ENCODE assay signal across 14 cellular contexts in genomic region chr10:121710207-121710606, GRCh38.
DNase-seq lines count a peak whose midpoint lies in the region; ATAC-seq and TF ChIP-seq lines count a peak whose summit lies in the region.
"Had no signal": no experiment of that assay in that cellular context is flagged by ENCODE, and none has a peak within 500 bp of the region (broad histone marks: within the 10 kb centered on the region; RNA-seq: fewer than 3 reads in every experiment).

No MANE protein-coding gene starts in this region.

- H3K27me3 Mint-ChIP-seq in GM23338 (ENCODE audit: insufficient read depth, low read depth, poor library complexity), result peaks cover 6% of the 10 kb centered on the region

- peak overlapping the region; percentile 43 for H2AFZ ChIP-seq in GM23338
- H2AFZ ChIP-seq in neural cell (ENCODE audit: low read depth, low read length), result peak overlapping the region; percentile 17

- H3K36me3 ChIP-seq in GM23338 (ENCODE audit: insufficient read depth) (no peaks in the 10 kb centered on the region), gastroesophageal sphincter (no peaks in the 10 kb centered on the region), neural cell (ENCODE audit: insufficient read depth, low read length) (no peaks in the 10 kb centered on the region)
- H3K36me3 ChIP-seq: left lung had no signal

- no peak for TF ChIP-seq RAD21 in neural cell (conservative IDR thresholded peaks at IDR 0.05)

- TF ChIP-seq CTCF in GM23338 (conservative IDR thresholded peaks at IDR 0.05; ENCODE audit: low read depth in 2 of 2), result no peak
- no peak for TF ChIP-seq CTCF in gastroesophageal sphincter (IDR thresholded peaks at IDR 0.05)
- TF ChIP-seq CTCF in neural cell (IDR thresholded peaks at IDR 0.05; ENCODE audit: poor library complexity, severe bottlenecking), result no peak

- peaks cover 0 to 6% (median 0%) of the 10 kb centered on the region in 3 donors for H3K9me3 ChIP-seq in gastroesophageal sphincter
- no peaks in the 10 kb centered on the region for H3K9me3 ChIP-seq in neural cell (ENCODE audit: low read length)
- H3K9me3 ChIP-seq: left lung had no signal

- no peaks in the 10 kb centered on the region for H3F3A ChIP-seq in GM23338 (replicated peaks; ENCODE audit: low read depth)
- H3F3A ChIP-seq in neural cell (ENCODE audit: insufficient read depth, low read length, poor library complexity, severe bottlenecking), result no peaks in the 10 kb centered on the region

- no peaks in the 10 kb centered on the region for H4K20me1 ChIP-seq in GM23338 (replicated peaks; ENCODE audit: insufficient read depth)
- H4K20me1 ChIP-seq in neural cell (ENCODE audit: insufficient read depth), result no peaks in the 10 kb centered on the region

- H3K9me2 ChIP-seq in GM23338 (ENCODE audit: insufficient read depth) (no peaks in the 10 kb centered on the region), neural cell (ENCODE audit: insufficient read depth, low read length) (no peaks in the 10 kb centered on the region)

- H3K9ac ChIP-seq in neural cell (ENCODE audit: low read length), result no peak overlapping the region
- H3K9ac ChIP-seq: KMS-11 had no signal

- no peak for TF ChIP-seq EP300 in gastroesophageal sphincter (IDR thresholded peaks at IDR 0.05)
- TF ChIP-seq EP300 in neural cell (conservative IDR thresholded peaks at IDR 0.05; ENCODE audit: poor library complexity, severe bottlenecking), result no peak

- no peaks in the 10 kb centered on the region; the same call in 2 of the 3 replicates for H3K36me3 Mint-ChIP-seq in GM23338 (ENCODE audit: low read depth)

- H3K4me3 ChIP-seq in GM23338 (no peak overlapping the region), gastroesophageal sphincter (no peak overlapping the region), neural cell (ENCODE audit: low read length) (peak overlapping the region; percentile 39)
- H3K4me3 ChIP-seq: left lung had no signal

- peak overlapping the region; percentile 68; the same call in 1 of the 2 replicates for H3K27ac Mint-ChIP-seq in GM23338
- H3K27ac Mint-ChIP-seq: activated T-helper 17 cell treated with anti-CD3 and anti-CD28 coated beads, Interleukin-2, amount 50 U/mL, for 72 hours had no signal

- H3K27ac ChIP-seq in GM23338 (ENCODE audit: low read depth) (no peak overlapping the region), gastroesophageal sphincter (no peak overlapping the region), neural cell (ENCODE audit: low read length) (no peak overlapping the region)
- H3K27ac ChIP-seq: KMS-11, left lung had no signal

- H3K4me1 ChIP-seq in GM23338 (ENCODE audit: insufficient read depth) (peaks cover 28% of the 10 kb centered on the region), gastroesophageal sphincter (no peaks in the 10 kb centered on the region)
- H3K4me1 ChIP-seq: left lung had no signal

- ATAC-seq in GM23338, result peak; percentile 26; the same call in 2 of the 3 replicates
- peak; percentile 58 for ATAC-seq in SK-N-SH treated with all-trans-retinoic acid at 6 μM for 48 hours
- peak; percentile 39 for ATAC-seq in gastroesophageal sphincter
- ATAC-seq: activated T-helper 17 cell treated with anti-CD3 and anti-CD28 coated beads, Interleukin-2, amount 50 U/mL, for 72 hours had no signal

- peaks cover 8% of the 10 kb centered on the region for H3K9me3 Mint-ChIP-seq in GM23338

- no peaks in the 10 kb centered on the region for H3K27me3 ChIP-seq in GM23338 (ENCODE audit: insufficient read depth)
- H3K27me3 ChIP-seq in gastroesophageal sphincter, result no peaks in the 10 kb centered on the region
- no peaks in the 10 kb centered on the region for H3K27me3 ChIP-seq in neural cell (ENCODE audit: insufficient read depth, low read depth, low read length)

- peaks cover 31% of the 10 kb centered on the region for H3K4me1 Mint-ChIP-seq in GM23338
- H3K4me1 Mint-ChIP-seq: activated T-helper 17 cell treated with anti-CD3 and anti-CD28 coated beads, Interleukin-2, amount 50 U/mL, for 72 hours had no signal

- H3K4me2 ChIP-seq in GM23338 (peak overlapping the region; percentile 67), neural cell (ENCODE audit: low read length) (peak overlapping the region; percentile 50)
- H3K4me2 ChIP-seq: KMS-11 had no signal

- WGBS in gastroesophageal sphincter (ENCODE audit: low coverage in 1 of 2), 2 donors, result 63 to 68% methylated on average over 2 to 6 of the region's 9 CpGs

- H3K79me2 ChIP-seq in GM23338 (replicated peaks; ENCODE audit: insufficient read depth) (no peaks in the 10 kb centered on the region), neural cell (replicated peaks; ENCODE audit: insufficient read depth, low read length) (no peaks in the 10 kb centered on the region)

- DNase-seq in GM23338 (ENCODE audit: low spot score), result no peak
- DNase-seq in middle frontal gyrus (ENCODE audit: extremely low spot score, low spot score), result no peak
- no peak for DNase-seq in activated effector memory CD4-positive, alpha-beta T cell treated with Interleukin-2 at 50 U/mL for 16 hours
- DNase-seq in HCEC 1CT, result no peak
- no peak for DNase-seq in AG08396 (ENCODE audit: low spot score)
- DNase-seq: cortex of kidney, erythroblast, left lung, NCI-H1105 had no signal

- H3K4me3 Mint-ChIP-seq in GM23338, result peak overlapping the region; percentile 13; the same call in 2 of the 3 replicates
- H3K4me3 Mint-ChIP-seq: activated T-helper 17 cell treated with anti-CD3 and anti-CD28 coated beads, Interleukin-2, amount 50 U/mL, for 72 hours had no signal

- no peak for TF ChIP-seq POLR2A in gastroesophageal sphincter (IDR thresholded peaks at IDR 0.05)

TF ChIP-seq in GM23338, 12 proteins besides CTCF, POLR2A, EP300 and RAD21:
- no peak for TF ChIP-seq JUNB (IDR thresholded peaks at IDR 0.05; ENCODE audit: unreplicated experiment)
- no peak for TF ChIP-seq EZH2phosphoT487 (IDR thresholded peaks at IDR 0.05; ENCODE audit: unreplicated experiment)
- TF ChIP-seq ETS1 (IDR thresholded peaks at IDR 0.05), result no peak
- TF ChIP-seq EZH2 (IDR thresholded peaks at IDR 0.05; ENCODE audit: low read depth, unreplicated experiment), result no peak

TF ChIP-seq in SK-N-SH treated with all-trans-retinoic acid at 6 μM for 48 hours, 23 proteins besides CTCF, POLR2A, EP300 and RAD21 (continues in another document):
- TF ChIP-seq ISL1 (CRISPR knock-in tag; IDR thresholded peaks at IDR 0.05), result peak; percentile 78
- no peak for TF ChIP-seq ARNTL (CRISPR knock-in tag; IDR thresholded peaks at IDR 0.05; ENCODE audit: borderline replicate concordance, low read depth)
- no peak for TF ChIP-seq TOX (CRISPR knock-in tag; IDR thresholded peaks at IDR 0.05; ENCODE audit: borderline replicate concordance)
- TF ChIP-seq, protein P1, sequence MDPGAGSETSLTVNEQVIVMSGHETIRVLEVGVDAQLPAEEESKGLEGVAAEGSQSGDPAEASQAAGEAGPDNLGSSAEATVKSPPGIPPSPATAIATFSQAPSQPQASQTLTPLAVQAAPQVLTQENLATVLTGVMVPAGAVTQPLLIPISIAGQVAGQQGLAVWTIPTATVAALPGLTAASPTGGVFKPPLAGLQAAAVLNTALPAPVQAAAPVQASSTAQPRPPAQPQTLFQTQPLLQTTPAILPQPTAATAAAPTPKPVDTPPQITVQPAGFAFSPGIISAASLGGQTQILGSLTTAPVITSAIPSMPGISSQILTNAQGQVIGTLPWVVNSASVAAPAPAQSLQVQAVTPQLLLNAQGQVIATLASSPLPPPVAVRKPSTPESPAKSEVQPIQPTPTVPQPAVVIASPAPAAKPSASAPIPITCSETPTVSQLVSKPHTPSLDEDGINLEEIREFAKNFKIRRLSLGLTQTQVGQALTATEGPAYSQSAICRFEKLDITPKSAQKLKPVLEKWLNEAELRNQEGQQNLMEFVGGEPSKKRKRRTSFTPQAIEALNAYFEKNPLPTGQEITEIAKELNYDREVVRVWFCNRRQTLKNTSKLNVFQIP (CRISPR knock-in tag; IDR thresholded peaks at IDR 0.05; ENCODE audit: borderline replicate concordance, low read depth), result no peak
- TF ChIP-seq PPARA (CRISPR knock-in tag; IDR thresholded peaks at IDR 0.05; ENCODE audit: borderline replicate concordance), result no peak
- TF ChIP-seq ZFP30 (CRISPR knock-in tag; IDR thresholded peaks at IDR 0.05), result no peak

TF ChIP-seq in neural cell, 6 proteins besides CTCF, POLR2A, EP300 and RAD21:
- TF ChIP-seq SMC3 (conservative IDR thresholded peaks at IDR 0.05; ENCODE audit: poor library complexity) (no peak), MXI1 (conservative IDR thresholded peaks at IDR 0.05; ENCODE audit: poor library complexity, severe bottlenecking) (no peak)
